Comparison of ENCODE assay signal across 7 cellular contexts in genomic region chr11:89378986-89379385, GRCh38.
DNase-seq lines count a peak whose midpoint lies in the region; ATAC-seq, FAIRE-seq and TF ChIP-seq lines count a peak whose summit lies in the region.
"Not testable (repeated sequence)": the region's sequence is repeated elsewhere in the genome, so short reads cannot be mapped to it uniquely, and the experiment has no call there.

No MANE protein-coding gene starts in this region.

- not testable (repeated sequence) for H3K36me3 ChIP-seq in GM23248 (ENCODE audit: low read depth); ascending aorta; smooth muscle cell (ENCODE audit: low read depth)

- H3K27me3 ChIP-seq in GM23248 (replicated peaks; ENCODE audit: insufficient read depth); ascending aorta; smooth muscle cell (ENCODE audit: low read depth): not testable (repeated sequence)

- in situ Hi-C loops in GM23248 (cut with MboI): not testable (repeated sequence)

- H3K4me2 ChIP-seq in GM23248 (ENCODE audit: unreplicated experiment); smooth muscle cell: not testable (repeated sequence)

- H3K9ac ChIP-seq in GM23248; smooth muscle cell (ENCODE audit: low read depth): not testable (repeated sequence)

- H2AFZ ChIP-seq in GM23248: peak overlapping the region; percentile 40; the same call in 1 of the 2 replicates
- H2AFZ ChIP-seq in smooth muscle cell (ENCODE audit: low read depth): not testable (repeated sequence)

- H3K79me2 ChIP-seq in GM23248 (ENCODE audit: insufficient read depth); smooth muscle cell (ENCODE audit: low read depth): not testable (repeated sequence)

- not testable (repeated sequence) for TF ChIP-seq CTCF in ascending aorta (IDR thresholded peaks at IDR 0.05); smooth muscle cell (IDR thresholded peaks at IDR 0.05; ENCODE audit: borderline replicate concordance, insufficient read depth, poor library complexity, severe bottlenecking)

- H3K9me3 ChIP-seq in GM23248 (ENCODE audit: low read depth); ascending aorta; smooth muscle cell (replicated peaks; ENCODE audit: low read depth): not testable (repeated sequence)

- DNase-seq in GM23248; ascending aorta (ENCODE audit: low spot score in 2 of 2); epithelial cell of prostate (ENCODE audit: low read depth, low spot score); left ventricle myocardium superior; smooth muscle cell (lab: John Stamatoyannopoulos, UW; ENCODE audit: unreplicated experiment): not testable (repeated sequence)
- peak; percentile 15 for DNase-seq in kidney glomerular epithelial cell (lab: John Stamatoyannopoulos, UW)

- not testable (repeated sequence) for H3K9me2 ChIP-seq in GM23248 (ENCODE audit: insufficient read depth)

- FAIRE-seq in colon (lab: Jason Lieb, UNC): peak; percentile 45

- WGBS in GM23248 (ENCODE audit: low coverage in 1 of 2, low lambda C conversion rate in 2 of 2, missing lambda C conversion rate in 2 of 2), 2 experiments: 91 to 100% methylated on average over 1 of the region's 1 CpG
- WGBS in smooth muscle cell (ENCODE audit: low lambda C conversion rate): 97% methylated on average over 1 of the region's 1 CpG

- H4K20me1 ChIP-seq in GM23248 (ENCODE audit: insufficient read depth); smooth muscle cell (ENCODE audit: low read depth): not testable (repeated sequence)

- H3K4me1 ChIP-seq in GM23248 (ENCODE audit: insufficient read depth) (peaks cover 25% of the 10 kb centered on the region), ascending aorta (peaks cover 5 to 27% of the 10 kb centered on the region in 2 donors)
- H3K4me1 ChIP-seq in smooth muscle cell (ENCODE audit: low read depth): not testable (repeated sequence)

- ATAC-seq in left ventricle myocardium superior: peak; percentile 59

- not testable (repeated sequence) for H3K4me3 ChIP-seq in GM23248, ascending aorta, smooth muscle cell

- intact Hi-C loops in ascending aorta (cut with DNase I); left ventricle myocardium superior (cut with micrococcal nuclease): not testable (repeated sequence)

- H3F3A ChIP-seq in GM23248 (ENCODE audit: insufficient read depth): peaks cover 31% of the 10 kb centered on the region
- H3F3A ChIP-seq in smooth muscle cell (ENCODE audit: low read depth): not testable (repeated sequence)

- not testable (repeated sequence) for H3K27ac ChIP-seq in GM23248
- H3K27ac ChIP-seq in ascending aorta: peak overlapping the region; percentile 86 to 89
- H3K27ac ChIP-seq in epithelial cell of prostate: peak overlapping the region; percentile 98
- peak overlapping the region; percentile 99 for H3K27ac ChIP-seq in smooth muscle cell (ENCODE audit: low read depth)
